Comparison of ENCODE assay signal across 12 cellular contexts in the genomic region with DNA sequence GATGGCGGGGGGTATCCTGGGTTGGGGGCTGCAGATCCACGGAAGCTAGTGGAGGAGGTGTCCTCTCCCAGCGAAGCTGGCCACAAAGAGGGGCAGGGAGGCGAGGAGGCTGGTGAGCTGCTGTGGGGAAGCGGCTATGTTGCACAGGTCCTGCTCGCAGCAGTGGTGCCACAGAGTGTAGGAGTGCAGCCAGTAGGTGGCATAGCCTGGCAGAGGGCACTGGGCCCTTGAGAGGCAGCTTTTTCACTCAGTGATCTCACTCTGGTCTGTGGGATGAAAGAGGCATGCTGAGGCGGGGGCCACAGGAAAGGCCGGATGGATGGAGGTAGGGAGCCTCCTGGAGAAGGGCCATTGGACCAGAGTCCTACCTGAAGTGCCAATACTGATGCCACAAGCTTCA. TPM values are rescaled to one million over a fixed set of nuclear protein-coding genes. Genes with fewer than 3 reads are reported as not detected.
DNase-seq lines count a peak whose midpoint lies in the region; ATAC-seq, FAIRE-seq and TF ChIP-seq lines count a peak whose summit lies in the region.
"Had no signal": no experiment of that assay in that cellular context is flagged by ENCODE, and none has a peak within 500 bp of the region (broad histone marks: within the 10 kb centered on the region; RNA-seq: fewer than 3 reads in every experiment).

No MANE protein-coding gene starts in this region.

- TF ChIP-seq POLR2A in GM12878 (IDR thresholded peaks at IDR 0.05; ENCODE audit: low read depth, low read length): no peak

- in situ Hi-C loops in GM12878 (cut with MboI): no loop called here

- TF ChIP-seq EP300 in GM12878 (IDR thresholded peaks at IDR 0.05; ENCODE audit: borderline replicate concordance in 1 of 2, control insufficient read depth in 1 of 2, low read depth in 2 of 2, low read length in 2 of 2): no peak

- H2AFZ ChIP-seq in GM12878 (ENCODE audit: control insufficient read depth, low read depth, low read length): no peak overlapping the region

- H4K20me1 ChIP-seq in GM12878 (ENCODE audit: control insufficient read depth, insufficient read depth): no peaks in the 10 kb centered on the region

- TF ChIP-seq CTCF in GM12878 (IDR thresholded peaks at IDR 0.05 in 2 of 3, conservative IDR thresholded peaks at IDR 0.05 in 1 of 3; ENCODE audit: control insufficient read depth in 2 of 3, extremely low read depth in 1 of 3, insufficient read depth in 1 of 3, low read depth in 3 of 3, low read length in 3 of 3) (peak; percentile 7 to 10 (median 9); a peak in 2 of 6 replicates), omental fat pad (IDR thresholded peaks at IDR 0.05) (no peak)

- H3K27ac ChIP-seq in GM12878 (ENCODE audit: control insufficient read depth, insufficient read depth): no peak overlapping the region

- SMC1A ChIA-PET in GM12878 (lab: Charles Lee; ENCODE audit: uncharacterized antibody, unreplicated experiment): no interaction called here

- H3K9me3 Mint-ChIP-seq in naive B cell: no peaks in the 10 kb centered on the region

- H3K9ac ChIP-seq in GM12878 (ENCODE audit: control insufficient read depth, insufficient read depth, low read length): no peak overlapping the region

- no peak for FAIRE-seq in GM12878 (lab: Jason Lieb, UNC)
- FAIRE-seq: islet of Langerhans had no signal

- RAD21 ChIA-PET in GM12878 (lab: Charles Lee; ENCODE audit: unreplicated experiment): interaction anchor here (1.2 kb wide), 1 partner anchor 32 kb away, joined by 4 read pairs; a partner anchor contains a TSS

- intact Hi-C loops in GM12878 (cut with micrococcal nuclease; ENCODE audit: unreplicated experiment): no loop called here

- TF ChIP-seq RAD21 in GM12878 (IDR thresholded peaks at IDR 0.05; ENCODE audit: insufficient read depth, low read depth, low read length): no peak

- H3K36me3 Mint-ChIP-seq in naive B cell: no peaks in the 10 kb centered on the region

- peak overlapping the region in 2 of 6 donors; percentile 5 to 35 for H3K27ac Mint-ChIP-seq in naive B cell

- DNase-seq in COR-L47 (lab: John Stamatoyannopoulos, UW) (peak; percentile 25), HT1080 (ENCODE audit: low read depth) (peak; percentile 25), GM12878 (ENCODE audit: low read depth, low spot score) (no peak), naive B cell (no peak), middle frontal gyrus (ENCODE audit: extremely low spot score, low spot score) (no peak), omental fat pad (ENCODE audit: low spot score) (no peak), MG63 (no peak)
- DNase-seq: GOT3; stimulated activated CD4-positive, alpha-beta T cell treated with anti-CD3 and anti-CD28 coated beads, Interleukin-2, amount 100 ng/mL, for 24 hours had no signal

- H3K36me3 ChIP-seq in GM12878 (ENCODE audit: control insufficient read depth in 2 of 2, insufficient read depth in 2 of 2, low read length in 1 of 2): no peaks in the 10 kb centered on the region
- no peaks in the 10 kb centered on the region for H3K36me3 ChIP-seq in MG63

- H3K4me3 ChIP-seq in GM12878 (no peak overlapping the region), MG63 (no peak overlapping the region)

- POLR2A ChIA-PET in GM12878 (lab: Charles Lee): interaction anchor here (1.0 to 1.1 kb wide), 2 partner anchors 9 kb away, joined by 3 read pairs; a partner anchor contains a TSS

- CTCF ChIA-PET in GM12878 (lab: Yijun Ruan, JAX): interaction anchor here (0.7 to 2.9 kb wide), 4 partner anchors 9 to 57 kb away, joined by 3 to 14 read pairs (median 5); a partner anchor contains a TSS

- no peak overlapping the region for H3K4me2 ChIP-seq in GM12878 (ENCODE audit: control insufficient read depth, insufficient read depth)

- H3K27me3 Mint-ChIP-seq in naive B cell: peaks cover 0 to 8% (median 0%) of the 10 kb centered on the region in 3 donors

- no peaks in the 10 kb centered on the region for H3K4me1 ChIP-seq in GM12878 (ENCODE audit: control insufficient read depth, insufficient read depth, low read length)

- peaks cover 0 to 2% of the 10 kb centered on the region in 2 experiments; a peak in 3 of 4 replicates for H3K27me3 ChIP-seq in GM12878 (replicated peaks in 1 of 2; ENCODE audit: control insufficient read depth in 2 of 2, insufficient read depth in 2 of 2, low read length in 1 of 2)
- no peaks in the 10 kb centered on the region for H3K27me3 ChIP-seq in MG63

- peaks cover 17 to 22% (median 20%) of the 10 kb centered on the region in 3 donors for H3K4me1 Mint-ChIP-seq in naive B cell

- ATAC-seq in GM12878: peak; percentile 81
- peak; percentile 87 to 88 for ATAC-seq in naive B cell (ENCODE audit: low read depth in 2 of 2)
- no peak for ATAC-seq in HG02642 (IDR thresholded peaks at IDR 0.05; ENCODE audit: poor library complexity, unreplicated experiment)
- no peak for ATAC-seq in omental fat pad (ENCODE audit: low FRiP score)

- WGBS in GM12878 (ENCODE audit: insufficient coverage, insufficient replicate concordance, low lambda C conversion rate, missing lambda C conversion rate): 20% methylated on average over 8 of the region's 8 CpGs

- H3K4me3 Mint-ChIP-seq in naive B cell: peak overlapping the region in 1 of 8 donors; percentile 17

- BruUV-seq in GM12878 (replicated peaks; lab: Mats Ljungman, UMichigan): no TSS peak

- no peaks in the 10 kb centered on the region for H3K79me2 ChIP-seq in GM12878 (ENCODE audit: control insufficient read depth, insufficient read depth, low read length)

- H3K9me3 ChIP-seq in GM12878 (replicated peaks; ENCODE audit: control insufficient read depth, insufficient read depth, low read length) (no peaks in the 10 kb centered on the region), MG63 (no peaks in the 10 kb centered on the region)

RNA-seq across cellular contexts. Expression of a gene that starts 2.9 kb away (rescaled TPM):
- total RNA-seq in HT1080 (2014; rRNA removed; shearing (Covaris generic)): not detected in 2 replicates
- polyA plus RNA-seq in HT1080 (2015; cell fraction: cytosol; rRNA removed): not detected in 2 replicates
- polyA plus RNA-seq in HT1080 (2015; cell fraction: nucleus; rRNA removed): not detected in 2 replicates
- total RNA-seq in GM12878 (2013; cell fraction: nucleolus; rRNA removed): not detected in 2 replicates
- total RNA-seq in GM12878 (2014; rRNA removed) (not detected in 2 replicates), GM12878 (2014; rRNA removed; fragmentation: Illumina TruSeq; extraction: Trizol) (not detected in 2 replicates), GM12878 (2021) (not detected in 2 replicates), omental fat pad (not detected)
- not detected for polyA plus RNA-seq in GM12878 (2011; ENCODE audit: low read depth)
- polyA plus RNA-seq in GM12878 (2011; rRNA removed) (not detected in 2 replicates), GM12878 (2014; fragmentation: Illumina TruSeq; extraction: Trizol) (not detected in 2 replicates), GM12878 (2014; fragmentation: Nextera tagmentation; extraction: Ambion mirVana) (not detected), GM12878 (2014; rRNA removed) (not detected in 2 replicates), GM12878 (2016; fragmentation: Nextera tagmentation; extraction: Ambion mirVana) (not detected), naive B cell (ENCODE audit: low read depth in 6 of 6) (not detected)
- polyA plus RNA-seq in GM12878 (2011; cell fraction: cytosol; rRNA removed): not detected in 2 replicates
- polyA plus RNA-seq in GM12878 (2011; cell fraction: nucleus; rRNA removed): not detected in 2 replicates
- polyA plus RNA-seq in GM12878 (2012): not detected in 2 replicates
- polyA minus RNA-seq in GM12878 (2011; rRNA and poly(A)+ RNA removed): not detected in 2 replicates
- polyA minus RNA-seq in GM12878 (2011; cell fraction: cytosol; rRNA and poly(A)+ RNA removed): not detected in 2 replicates
- not detected in 2 replicates for polyA minus RNA-seq in GM12878 (2011; cell fraction: nucleus; rRNA and poly(A)+ RNA removed)
- total RNA-seq in MG63 (2014; rRNA removed; shearing (Covaris generic); ENCODE audit: low replicate concordance): not detected in 2 replicates

RNA-seq across cellular contexts. Expression of a gene that starts 5.6 kb away (rescaled TPM):
- total RNA-seq in HT1080 (2014; rRNA removed; shearing (Covaris generic)): not detected in 2 replicates
- not detected in 2 replicates for polyA plus RNA-seq in HT1080 (2015; cell fraction: cytosol; rRNA removed)
- not detected in 2 replicates for polyA plus RNA-seq in HT1080 (2015; cell fraction: nucleus; rRNA removed)
- not detected in 2 replicates for total RNA-seq in GM12878 (2013; cell fraction: nucleolus; rRNA removed)
- total RNA-seq in GM12878 (2014; rRNA removed) (not detected in 2 replicates), GM12878 (2014; rRNA removed; fragmentation: Illumina TruSeq; extraction: Trizol) (not detected in 2 replicates), GM12878 (2021) (not detected in 2 replicates), omental fat pad (not detected)
- not detected for polyA plus RNA-seq in GM12878 (2011; ENCODE audit: low read depth)
- polyA plus RNA-seq in GM12878 (2011; rRNA removed) (not detected in 2 replicates), GM12878 (2014; fragmentation: Illumina TruSeq; extraction: Trizol) (not detected in 2 replicates), GM12878 (2014; fragmentation: Nextera tagmentation; extraction: Ambion mirVana) (not detected), GM12878 (2014; rRNA removed) (not detected in 2 replicates), GM12878 (2016; fragmentation: Nextera tagmentation; extraction: Ambion mirVana) (not detected), naive B cell (ENCODE audit: low read depth in 6 of 6) (1 to 10 TPM in 1 of 6 donors, under 1 TPM in 2, not detected in 3; 0.60 to 1.8 (median 0.75) TPM)
- polyA plus RNA-seq in GM12878 (2011; cell fraction: cytosol; rRNA removed): not detected in 2 replicates
- not detected in 2 replicates for polyA plus RNA-seq in GM12878 (2011; cell fraction: nucleus; rRNA removed)
- polyA plus RNA-seq in GM12878 (2012): not detected in 2 replicates
- polyA minus RNA-seq in GM12878 (2011; rRNA and poly(A)+ RNA removed): not detected in 2 replicates
- polyA minus RNA-seq in GM12878 (2011; cell fraction: cytosol; rRNA and poly(A)+ RNA removed): not detected in 2 replicates
- polyA minus RNA-seq in GM12878 (2011; cell fraction: nucleus; rRNA and poly(A)+ RNA removed): not detected in 2 replicates
- not detected in 2 replicates for total RNA-seq in MG63 (2014; rRNA removed; shearing (Covaris generic); ENCODE audit: low replicate concordance)
- total RNA-seq: urinary bladder had no signal
- polyA plus RNA-seq: urinary bladder had no signal

RNA-seq across cellular contexts. Expression of a gene that starts 9.2 kb away (rescaled TPM):
- total RNA-seq in HT1080 (2014; rRNA removed; shearing (Covaris generic)): 21.6 and 26.5 TPM in 2 replicates
- 13.0 and 13.5 TPM in 2 replicates for polyA plus RNA-seq in HT1080 (2015; cell fraction: cytosol; rRNA removed)
- polyA plus RNA-seq in HT1080 (2015; cell fraction: nucleus; rRNA removed): 44.1 and 46.4 TPM in 2 replicates
- total RNA-seq in GM12878 (2013; cell fraction: nucleolus; rRNA removed): 26.8 and 30.9 TPM in 2 replicates
- 35.9 and 38.1 TPM in 2 replicates for total RNA-seq in GM12878 (2014; rRNA removed)
- total RNA-seq in GM12878 (2014; rRNA removed; fragmentation: Illumina TruSeq; extraction: Trizol): 20.7 and 21.8 TPM in 2 replicates
- 33.7 and 35.6 TPM in 2 replicates for total RNA-seq in GM12878 (2021)
- polyA plus RNA-seq in GM12878 (2011; ENCODE audit: low read depth): 10.1 TPM
- polyA plus RNA-seq in GM12878 (2011; rRNA removed): 26.1 and 32.1 TPM in 2 replicates
- polyA plus RNA-seq in GM12878 (2011; cell fraction: cytosol; rRNA removed): 37.6 and 44.3 TPM in 2 replicates
- 142 and 150 TPM in 2 replicates for polyA plus RNA-seq in GM12878 (2011; cell fraction: nucleus; rRNA removed)
- 22.0 and 24.2 TPM in 2 replicates for polyA plus RNA-seq in GM12878 (2012)
- 16.3 and 20.4 TPM in 2 replicates for polyA plus RNA-seq in GM12878 (2014; fragmentation: Illumina TruSeq; extraction: Trizol)
- 10 to 100 TPM in 1 of 2 experiments, 1 to 10 TPM in 1; 7.5 to 14.5 TPM for polyA plus RNA-seq in GM12878 (2014; fragmentation: Nextera tagmentation; extraction: Ambion mirVana)
- 35.6 and 39.5 TPM in 2 replicates for polyA plus RNA-seq in GM12878 (2014; rRNA removed)
- polyA plus RNA-seq in GM12878 (2016; fragmentation: Nextera tagmentation; extraction: Ambion mirVana): 10 to 100 TPM; 41.5 to 43.0 TPM
- polyA minus RNA-seq in GM12878 (2011; rRNA and poly(A)+ RNA removed): 40.4 and 51.1 TPM in 2 replicates
- polyA minus RNA-seq in GM12878 (2011; cell fraction: cytosol; rRNA and poly(A)+ RNA removed): 11.7 and 16.0 TPM in 2 replicates
- 30.1 and 41.5 TPM in 2 replicates for polyA minus RNA-seq in GM12878 (2011; cell fraction: nucleus; rRNA and poly(A)+ RNA removed)
- 10 to 100 TPM; 27.3 to 45.3 (median 33.4) TPM for polyA plus RNA-seq in naive B cell (ENCODE audit: low read depth in 6 of 6)
- 10 to 100 TPM; 41.8 to 62.8 (median 57.4) TPM for total RNA-seq in omental fat pad
- total RNA-seq in MG63 (2014; rRNA removed; shearing (Covaris generic); ENCODE audit: low replicate concordance): 19.4 and 43.4 TPM in 2 replicates

RNA-seq across cellular contexts. Expression of a gene that starts 9.2 kb away (rescaled TPM):
- not detected in 2 replicates for total RNA-seq in HT1080 (2014; rRNA removed; shearing (Covaris generic))
- not detected in 2 replicates for polyA plus RNA-seq in HT1080 (2015; cell fraction: cytosol; rRNA removed)
- polyA plus RNA-seq in HT1080 (2015; cell fraction: nucleus; rRNA removed): 0.28 TPM in 1 of 2 replicates, not detected in the other
- not detected in 2 replicates for total RNA-seq in GM12878 (2013; cell fraction: nucleolus; rRNA removed)
- not detected in 2 replicates for total RNA-seq in GM12878 (2014; rRNA removed)
- not detected in 2 replicates for total RNA-seq in GM12878 (2014; rRNA removed; fragmentation: Illumina TruSeq; extraction: Trizol)
- total RNA-seq in GM12878 (2021): not detected in 2 replicates
- polyA plus RNA-seq in GM12878 (2011; ENCODE audit: low read depth): not detected
- polyA plus RNA-seq in GM12878 (2011; rRNA removed): not detected in 2 replicates
- 0.10 TPM in 1 of 2 replicates, not detected in the other for polyA plus RNA-seq in GM12878 (2011; cell fraction: cytosol; rRNA removed)
- 0.16 and 0.45 TPM in 2 replicates for polyA plus RNA-seq in GM12878 (2011; cell fraction: nucleus; rRNA removed)
- not detected in 2 replicates for polyA plus RNA-seq in GM12878 (2012)
- polyA plus RNA-seq in GM12878 (2014; fragmentation: Illumina TruSeq; extraction: Trizol): not detected in 2 replicates
- not detected for polyA plus RNA-seq in GM12878 (2014; fragmentation: Nextera tagmentation; extraction: Ambion mirVana)
- polyA plus RNA-seq in GM12878 (2014; rRNA removed): not detected in 2 replicates
- polyA plus RNA-seq in GM12878 (2016; fragmentation: Nextera tagmentation; extraction: Ambion mirVana): not detected
- 0.21 TPM in 1 of 2 replicates, not detected in the other for polyA minus RNA-seq in GM12878 (2011; rRNA and poly(A)+ RNA removed)
- polyA minus RNA-seq in GM12878 (2011; cell fraction: cytosol; rRNA and poly(A)+ RNA removed): not detected in 2 replicates
- not detected in 2 replicates for polyA minus RNA-seq in GM12878 (2011; cell fraction: nucleus; rRNA and poly(A)+ RNA removed)
- not detected for polyA plus RNA-seq in naive B cell (ENCODE audit: low read depth in 6 of 6)
- under 1 TPM in 1 of 4 donors, not detected in 3; 0.74 TPM for total RNA-seq in omental fat pad
- not detected in 2 replicates for total RNA-seq in MG63 (2014; rRNA removed; shearing (Covaris generic); ENCODE audit: low replicate concordance)
- total RNA-seq: urinary bladder had no signal
- polyA plus RNA-seq: urinary bladder had no signal

RNA-seq across cellular contexts. Expression of a gene that starts 10.9 kb away (rescaled TPM):
- total RNA-seq in HT1080 (2014; rRNA removed; shearing (Covaris generic)): not detected in 2 replicates
- polyA plus RNA-seq in HT1080 (2015; cell fraction: cytosol; rRNA removed): not detected in 2 replicates
- not detected in 2 replicates for polyA plus RNA-seq in HT1080 (2015; cell fraction: nucleus; rRNA removed)
- not detected in 2 replicates for total RNA-seq in GM12878 (2013; cell fraction: nucleolus; rRNA removed)
- not detected in 2 replicates for total RNA-seq in GM12878 (2014; rRNA removed)
- not detected in 2 replicates for total RNA-seq in GM12878 (2014; rRNA removed; fragmentation: Illumina TruSeq; extraction: Trizol)
- not detected in 2 replicates for total RNA-seq in GM12878 (2021)
- not detected for polyA plus RNA-seq in GM12878 (2011; ENCODE audit: low read depth)
- not detected in 2 replicates for polyA plus RNA-seq in GM12878 (2011; rRNA removed)
- not detected in 2 replicates for polyA plus RNA-seq in GM12878 (2011; cell fraction: cytosol; rRNA removed)
- not detected in 2 replicates for polyA plus RNA-seq in GM12878 (2011; cell fraction: nucleus; rRNA removed)
- 0.09 TPM in 1 of 2 replicates, not detected in the other for polyA plus RNA-seq in GM12878 (2012)
- not detected in 2 replicates for polyA plus RNA-seq in GM12878 (2014; fragmentation: Illumina TruSeq; extraction: Trizol)
- polyA plus RNA-seq in GM12878 (2014; fragmentation: Nextera tagmentation; extraction: Ambion mirVana): not detected
- not detected in 2 replicates for polyA plus RNA-seq in GM12878 (2014; rRNA removed)
- not detected for polyA plus RNA-seq in GM12878 (2016; fragmentation: Nextera tagmentation; extraction: Ambion mirVana)
- not detected in 2 replicates for polyA minus RNA-seq in GM12878 (2011; rRNA and poly(A)+ RNA removed)
- not detected in 2 replicates for polyA minus RNA-seq in GM12878 (2011; cell fraction: cytosol; rRNA and poly(A)+ RNA removed)
- not detected in 2 replicates for polyA minus RNA-seq in GM12878 (2011; cell fraction: nucleus; rRNA and poly(A)+ RNA removed)
- polyA plus RNA-seq in naive B cell (ENCODE audit: low read depth in 6 of 6): 1 to 10 TPM in 5 of 6 donors, not detected in 1; 3.0 to 5.1 (median 3.7) TPM
- total RNA-seq in omental fat pad: under 1 TPM in 1 of 4 donors, not detected in 3; 0.84 TPM
- not detected in 2 replicates for total RNA-seq in MG63 (2014; rRNA removed; shearing (Covaris generic); ENCODE audit: low replicate concordance)

Comparison
In these comparisons a context has a peak if more than half of its experiments do, and no peak if none do; other contexts are left out.
1. DNase-seq: peak in COR-L47 (single experiment) and HT1080 (single experiment); none in GM12878 (single experiment), naive B cell (single experiment), middle frontal gyrus (single experiment), omental fat pad (single experiment) and MG63 (single experiment).
2. ATAC-seq: peak in GM12878 (single experiment) and naive B cell (2 of 2); none in HG02642 (single experiment) and omental fat pad (single experiment).
3. CTCF ChIP-seq: peak in GM12878 (3 of 3); none in omental fat pad (0 of 3).